In the genomic region with DNA sequence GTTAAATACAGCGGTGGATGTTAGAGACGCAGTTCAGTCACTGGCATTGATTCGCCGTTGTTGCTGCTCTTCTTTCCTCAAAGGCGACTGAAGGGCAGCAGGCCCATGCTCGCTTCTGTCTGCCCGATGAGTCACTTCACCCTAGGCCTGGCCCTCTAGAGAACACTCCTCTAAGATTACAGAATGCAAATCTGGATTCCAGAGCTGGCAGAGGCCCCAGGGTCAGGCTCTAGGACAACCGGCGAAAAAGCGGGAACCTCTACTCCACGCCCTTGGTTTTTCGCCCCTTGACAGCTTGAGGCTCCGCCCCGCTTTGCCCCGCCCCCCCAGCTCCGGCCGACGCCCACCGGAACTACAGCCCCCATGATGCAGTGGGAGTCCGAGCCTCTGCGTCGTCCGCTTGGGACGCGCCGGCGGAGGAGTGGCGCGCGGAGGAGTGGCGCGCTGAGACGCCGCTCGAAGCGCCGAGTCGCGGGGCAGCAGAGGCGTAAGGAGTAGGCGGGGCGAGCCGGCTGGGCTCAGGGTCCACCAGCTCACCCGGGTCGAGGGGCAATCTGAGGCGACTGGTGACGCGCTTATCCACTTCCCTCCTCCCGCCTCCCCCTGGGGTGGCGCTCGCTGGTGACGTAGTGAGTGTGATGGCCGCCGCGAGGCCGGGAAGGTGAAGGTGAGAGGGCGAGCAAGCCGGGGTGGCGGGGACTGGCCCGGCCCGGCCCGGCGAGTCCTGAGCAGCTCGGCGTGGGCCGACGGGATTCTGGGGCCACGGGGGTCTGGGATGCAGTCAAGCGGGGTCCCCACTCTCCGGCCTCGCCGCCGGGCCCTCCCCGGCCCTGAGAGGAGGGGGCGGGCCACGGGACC, we compare ENCODE assay signal across 8 cellular contexts. TPM values are rescaled to one million over a fixed set of nuclear protein-coding genes. Genes with fewer than 3 reads are reported as not detected.
DNase-seq lines count a peak whose midpoint lies in the region; ATAC-seq, FAIRE-seq and TF ChIP-seq lines count a peak whose summit lies in the region.

A gene (plus strand): TSS at position 627 of the 858 bp plus-strand sequence. CDS start 8,725 bp downstream, outside the sequence.

- FAIRE-seq in HepG2 (lab: Jason Lieb, UNC): peak; percentile 86

- in situ Hi-C loops in HepG2 (cut with HindIII; ENCODE audit: extremely low pct_ligation_motif_present, low pct_unique_long_range_greater_than_20kb): no loop called here

- no peaks in the 10 kb centered on the region for H3K9me3 ChIP-seq in HepG2 (ENCODE audit: low read length)

- no peaks in the 10 kb centered on the region; the same call in 1 of the 2 replicates for H4K20me1 ChIP-seq in HepG2 (ENCODE audit: insufficient read depth, low read length)

- peaks cover 0 to 3% of the 10 kb centered on the region in 2 experiments; a peak in 1 of 5 replicates for H3K27me3 ChIP-seq in HepG2 (ENCODE audit: control insufficient read depth in 1 of 2, insufficient read depth in 2 of 2, low read length in 2 of 2)

- H2AFZ ChIP-seq in HepG2 (ENCODE audit: low read length): no peak within 1 kb of the TSS

- H3K27ac ChIP-seq in C4-2B: peak within 1 kb of the TSS; percentile 94
- peak within 1 kb of the TSS; percentile 81 for H3K27ac ChIP-seq in HepG2 (ENCODE audit: extremely low read length, insufficient read depth, low read length)

- TF ChIP-seq EP300 in HepG2 (IDR thresholded peaks at IDR 0.05; ENCODE audit: low read depth in 2 of 2, low read length in 2 of 2) (0 out of 4 replicates have a peak, but pooled peaks of 1 of the 2 experiments have one; percentile 7), HepG2 (CRISPR knock-in tag; IDR thresholded peaks at IDR 0.05; ENCODE audit: borderline replicate concordance) (peak; percentile 36; the same call in 1 of the 2 replicates)

- peak within 1 kb of the TSS; percentile 93 for H3K9ac ChIP-seq in HepG2 (ENCODE audit: insufficient read depth, low read depth, low read length)

- peaks cover 12 to 23% of the 10 kb centered on the region in 2 experiments; a peak in 4 of 5 replicates for H3K36me3 ChIP-seq in HepG2 (replicated peaks in 1 of 2; ENCODE audit: control insufficient read depth in 1 of 2, insufficient read depth in 2 of 2, low read length in 2 of 2)

- intact Hi-C loops in HepG2 (cut with micrococcal nuclease; ENCODE audit: unreplicated experiment): loop anchor here (1.0 kb wide), 1 partner anchor 13 kb away; no protein-coding TSS in a partner anchor

- BruUV-seq in HepG2 (replicated peaks; lab: Mats Ljungman, UMichigan): no TSS peak

- peak within 1 kb of the TSS; percentile 95 for H3K4me2 ChIP-seq in HepG2 (ENCODE audit: low read depth, low read length)

- DNase-seq in NCI-H774 (lab: John Stamatoyannopoulos, UW) (peak; percentile 76), dermis blood vessel endothelial cell (peak; percentile 99), HepG2 (ENCODE audit: low spot score) (peak; percentile 95)
- DNase-seq in activated CD4-positive, alpha-beta T cell treated with anti-CD3 and anti-CD28 coated beads, Interleukin-2, amount 50 U/mL, for 4 hours: peak; percentile 89 to 91
- DNase-seq in stimulated activated CD4-positive, alpha-beta T cell treated with anti-CD3 and anti-CD28 coated beads, Interleukin-4, amount 100 ng/mL, for 1 hour: peak; percentile 92

- TF ChIP-seq POLR2A in HepG2 (IDR thresholded peaks at IDR 0.05; ENCODE audit: insufficient read depth in 1 of 2, low read depth in 2 of 2, low read length in 2 of 2): peak; percentile 67 to 77

- TF ChIP-seq RAD21 in HepG2 (CRISPR knock-in tag; IDR thresholded peaks at IDR 0.05): no peak; the same call in 1 of the 2 replicates

- CTCF ChIA-PET in HepG2 (lab: Yijun Ruan, JAX; ENCODE audit: low intra/inter-chr PET ratio, low total read pairs): no interaction called here

- POLR2A ChIA-PET in HepG2 (lab: Yijun Ruan, JAX): interaction anchor here (0.6 to 3.8 kb wide), 20 partner anchors 11 to 639 kb away, joined by 3 to 107 read pairs (median 6); a partner anchor contains a TSS

- no peak for TF ChIP-seq CTCF in C4-2B (conservative IDR thresholded peaks at IDR 0.05)
- 0 out of 2 replicates have a peak, but pooled peaks have one; percentile 19 for TF ChIP-seq CTCF in HepG2 (CRISPR knock-in tag; IDR thresholded peaks at IDR 0.05)

- WGBS in HepG2 (ENCODE audit: low lambda C conversion rate): 5% methylated on average over 7 of the region's 76 CpGs

- peaks cover 56% of the 10 kb centered on the region for H3K4me1 ChIP-seq in HepG2 (ENCODE audit: insufficient read depth, low read length)

- peak; percentile 90 for ATAC-seq in GM19395 (IDR thresholded peaks at IDR 0.05; ENCODE audit: unreplicated experiment)
- peak; percentile 88 for ATAC-seq in HG03565 (IDR thresholded peaks at IDR 0.05; ENCODE audit: unreplicated experiment)
- ATAC-seq in HepG2: peak; percentile 90

- peak within 1 kb of the TSS; percentile 91 to 98 (median 97) for H3K4me3 ChIP-seq in HepG2 (replicated peaks in 1 of 3; ENCODE audit: insufficient read depth in 1 of 3, low read depth in 2 of 3, low read length in 3 of 3)

- H3K79me2 ChIP-seq in HepG2 (ENCODE audit: insufficient read depth, low read length): peaks cover 44% of the 10 kb centered on the region

TF ChIP-seq in HepG2, 621 proteins besides CTCF, POLR2A, EP300 and RAD21 (continues in another document):
- no peak for TF ChIP-seq ZNF256 (CRISPR knock-in tag; conservative IDR thresholded peaks at IDR 0.05)
- TF ChIP-seq ZNF136 (CRISPR knock-in tag; IDR thresholded peaks at IDR 0.05; ENCODE audit: low read depth): peak; percentile 90
- TF ChIP-seq ZNF124 (CRISPR knock-in tag; IDR thresholded peaks at IDR 0.05): peak; percentile 25; the same call in 1 of the 2 replicates
- TF ChIP-seq, protein P1, sequence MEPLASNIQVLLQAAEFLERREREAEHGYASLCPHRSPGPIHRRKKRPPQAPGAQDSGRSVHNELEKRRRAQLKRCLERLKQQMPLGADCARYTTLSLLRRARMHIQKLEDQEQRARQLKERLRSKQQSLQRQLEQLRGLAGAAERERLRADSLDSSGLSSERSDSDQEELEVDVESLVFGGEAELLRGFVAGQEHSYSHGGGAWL (CRISPR knock-in tag; IDR thresholded peaks at IDR 0.05): peak; percentile 82
- peak; percentile 81; the same call in 1 of the 2 replicates for TF ChIP-seq KDM3A (CRISPR knock-in tag; IDR thresholded peaks at IDR 0.05; ENCODE audit: low read depth)
- TF ChIP-seq MAFK (conservative IDR thresholded peaks at IDR 0.05 in 1 of 2, IDR thresholded peaks at IDR 0.05 in 1 of 2; ENCODE audit: low read length in 2 of 2): no peak
- TF ChIP-seq, protein P2, sequence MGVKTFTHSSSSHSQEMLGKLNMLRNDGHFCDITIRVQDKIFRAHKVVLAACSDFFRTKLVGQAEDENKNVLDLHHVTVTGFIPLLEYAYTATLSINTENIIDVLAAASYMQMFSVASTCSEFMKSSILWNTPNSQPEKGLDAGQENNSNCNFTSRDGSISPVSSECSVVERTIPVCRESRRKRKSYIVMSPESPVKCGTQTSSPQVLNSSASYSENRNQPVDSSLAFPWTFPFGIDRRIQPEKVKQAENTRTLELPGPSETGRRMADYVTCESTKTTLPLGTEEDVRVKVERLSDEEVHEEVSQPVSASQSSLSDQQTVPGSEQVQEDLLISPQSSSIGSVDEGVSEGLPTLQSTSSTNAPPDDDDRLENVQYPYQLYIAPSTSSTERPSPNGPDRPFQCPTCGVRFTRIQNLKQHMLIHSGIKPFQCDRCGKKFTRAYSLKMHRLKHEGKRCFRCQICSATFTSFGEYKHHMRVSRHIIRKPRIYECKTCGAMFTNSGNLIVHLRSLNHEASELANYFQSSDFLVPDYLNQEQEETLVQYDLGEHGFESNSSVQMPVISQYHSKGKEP (CRISPR knock-in tag; IDR thresholded peaks at IDR 0.05): no peak
- TF ChIP-seq, protein P3, sequence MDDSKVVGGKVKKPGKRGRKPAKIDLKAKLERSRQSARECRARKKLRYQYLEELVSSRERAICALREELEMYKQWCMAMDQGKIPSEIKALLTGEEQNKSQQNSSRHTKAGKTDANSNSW (CRISPR knock-in tag; IDR thresholded peaks at IDR 0.05; ENCODE audit: borderline replicate concordance): no peak
- no peak for TF ChIP-seq MAFG (CRISPR knock-in tag; IDR thresholded peaks at IDR 0.05)
- no peak for TF ChIP-seq ZNF572 (CRISPR knock-in tag; IDR thresholded peaks at IDR 0.05)
- TF ChIP-seq FOXJ3 (CRISPR knock-in tag; IDR thresholded peaks at IDR 0.05; ENCODE audit: borderline replicate concordance): peak; percentile 44; the same call in 1 of the 2 replicates
- TF ChIP-seq ADNP (CRISPR knock-in tag; IDR thresholded peaks at IDR 0.05): no peak
- TF ChIP-seq, protein P4, sequence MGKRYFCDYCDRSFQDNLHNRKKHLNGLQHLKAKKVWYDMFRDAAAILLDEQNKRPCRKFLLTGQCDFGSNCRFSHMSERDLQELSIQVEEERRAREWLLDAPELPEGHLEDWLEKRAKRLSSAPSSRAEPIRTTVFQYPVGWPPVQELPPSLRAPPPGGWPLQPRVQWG (CRISPR knock-in tag; IDR thresholded peaks at IDR 0.05; ENCODE audit: borderline replicate concordance, low read depth): no peak
- TF ChIP-seq PAX8 (CRISPR knock-in tag; IDR thresholded peaks at IDR 0.05; ENCODE audit: borderline replicate concordance): no peak

RNA-seq across cellular contexts. Expression of the gene that starts here (rescaled TPM):
- total RNA-seq in dermis blood vessel endothelial cell (61.1 and 95.3 TPM in 2 replicates), HepG2 (2016; rRNA removed; fragmentation: Illumina TruSeq; extraction: Trizol) (60.9 and 76.3 TPM in 2 replicates)
- 7.7 and 8.0 TPM in 2 replicates for total RNA-seq in HepG2 (2016; cell fraction: cytosol; rRNA removed; fragmentation: Illumina TruSeq; extraction: Trizol; ENCODE audit: low read depth)
- 61.5 and 70.2 TPM in 2 replicates for total RNA-seq in HepG2 (2016; cell fraction: insoluble cytoplasmic fraction; rRNA removed; fragmentation: Illumina TruSeq; extraction: Trizol)
- total RNA-seq in HepG2 (2016; cell fraction: membrane; rRNA removed; fragmentation: Illumina TruSeq; extraction: Trizol): 31.8 and 32.8 TPM in 2 replicates
- 38.7 and 39.7 TPM in 2 replicates for total RNA-seq in HepG2 (2016; cell fraction: nucleus; rRNA removed; fragmentation: Illumina TruSeq; extraction: Trizol)
- polyA plus RNA-seq in HepG2 (2011; rRNA removed): 38.7 and 41.0 TPM in 2 replicates
- 31.7 and 32.9 TPM in 2 replicates for polyA plus RNA-seq in HepG2 (2011; cell fraction: cytosol; rRNA removed)
- 49.1 and 52.9 TPM in 2 replicates for polyA plus RNA-seq in HepG2 (2011; cell fraction: nucleus; rRNA removed)
- 42.4 and 55.4 TPM in 2 replicates for polyA plus RNA-seq in HepG2 (2012)
- 4.0 and 4.2 TPM in 2 replicates for polyA plus RNA-seq in HepG2 (2016; cell fraction: cytosol; fragmentation: Illumina TruSeq; extraction: Trizol; ENCODE audit: low read depth)
- polyA plus RNA-seq in HepG2 (2016; cell fraction: insoluble cytoplasmic fraction; fragmentation: Illumina TruSeq; extraction: Trizol; ENCODE audit: low read depth): 52.2 and 60.5 TPM in 2 replicates
- 14.0 and 14.3 TPM in 2 replicates for polyA plus RNA-seq in HepG2 (2016; cell fraction: membrane; fragmentation: Illumina TruSeq; extraction: Trizol; ENCODE audit: low read depth)
- polyA plus RNA-seq in HepG2 (2016; cell fraction: nucleus; fragmentation: Illumina TruSeq; extraction: Trizol; ENCODE audit: insufficient read depth, low read depth): 45.1 and 48.2 TPM in 2 replicates
- polyA minus RNA-seq in HepG2 (2011; rRNA and poly(A)+ RNA removed; ENCODE audit: low replicate concordance): 83.9 and 88.4 TPM in 2 replicates
- 26.6 and 33.4 TPM in 2 replicates for polyA minus RNA-seq in HepG2 (2011; cell fraction: cytosol; rRNA and poly(A)+ RNA removed)
- 22.5 and 40.8 TPM in 2 replicates for polyA minus RNA-seq in HepG2 (2011; cell fraction: nucleus; rRNA and poly(A)+ RNA removed)

Comparison
In these comparisons a context has a peak if more than half of its experiments do, and no peak if none do; other contexts are left out.
1. Peak in every context shown above with its lines: DNase-seq, ATAC-seq, H3K4me3 ChIP-seq and H3K27ac ChIP-seq.